In the genomic region with DNA sequence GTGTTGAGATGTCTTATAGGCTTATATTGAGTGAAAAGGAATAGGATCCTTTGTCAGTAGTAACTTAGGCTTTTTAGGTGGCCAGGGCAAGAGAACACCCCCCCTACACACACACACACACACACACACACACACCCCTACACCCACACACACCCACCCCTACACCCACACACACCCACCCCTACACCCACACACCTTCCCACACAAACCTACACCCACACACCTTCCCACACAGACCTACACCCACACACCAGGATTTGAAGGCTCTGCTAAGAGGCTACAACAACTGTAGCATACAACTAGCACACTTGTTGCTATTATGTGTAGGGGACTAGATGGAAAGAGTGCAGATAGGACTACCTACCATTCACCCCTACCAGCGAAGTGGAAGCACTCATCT, we compare ENCODE assay signal across 34 cellular contexts.
"Had no signal": no experiment of that assay in that cellular context is flagged by ENCODE, and none has a peak within 500 bp of the region (broad histone marks: within the 10 kb centered on the region; RNA-seq: fewer than 3 reads in every experiment).

No MANE protein-coding gene starts in this region.

- H3K27ac Mint-ChIP-seq: activated B cell treated with CpG ODN at 0.5 μM for 24 hours; activated CD4-positive, alpha-beta memory T cell treated with anti-CD3 and anti-CD28 coated beads, Interleukin-2, amount 10 ng/mL, durations not matched to agents 7 days and 5 days; activated CD4-positive, alpha-beta T cell treated with anti-CD3 and anti-CD28 coated beads, Interleukin-2, amount 10 ng/mL, durations not matched to agents 24 days and 14 days; activated CD8-positive, alpha-beta memory T cell treated with anti-CD3 and anti-CD28 coated beads, Interleukin-2, amount 10 ng/mL, durations not matched to agents 7 days and 5 days; activated CD8-positive, alpha-beta T cell treated with anti-CD3 and anti-CD28 coated beads, Interleukin-2, amount 10 ng/mL, durations not matched to agents 7 days and 5 days; activated naive CD4-positive, alpha-beta T cell treated with anti-CD3 and anti-CD28 coated beads, Interleukin-2, amount 10 ng/mL, durations not matched to agents 7 days and 5 days; activated naive CD4-positive, alpha-beta T cell treated with anti-CD3 and anti-CD28 coated beads, Interleukin-2, amount 50 U/mL, for 24 hours; activated naive CD8-positive, alpha-beta T cell treated with anti-CD3 and anti-CD28 coated beads, Interleukin-2, amount 10 ng/mL, durations not matched to agents 7 days and 5 days; activated naive CD8-positive, alpha-beta T cell treated with anti-CD3 and anti-CD28 coated beads, Interleukin-2, amount 50 U/mL, for 24 hours; activated T-cell treated with anti-CD3 and anti-CD28 coated beads, Interleukin-2, amount 50 U/mL, for 24 hours; activated T-helper 2 cell treated with anti-CD3 and anti-CD28 coated beads, Interferon-gamma antibody, Interleukin-2, Interleukin-4, amounts not matched to agents 10 μg/mL and 5 μg/mL and 100 μg/mL, durations not matched to agents 14 hours and 24 hours and 36 hours; brain; T-helper 1 cell treated with Interleukin-12 subunit alpha and Interleukin-12 subunit beta and Interleukin-4 antibody, amounts not matched to agents 30 μg/mL and 1 μg/mL, for 36 hours; T-helper 2 cell treated with Interferon-gamma antibody and Interleukin-4, amounts not matched to agents 5 μg/mL and 100 μg/mL, for 36 hours had no signal

- H3K27ac ChIP-seq: ascending aorta, cardiac muscle cell had no signal

- H3K36me3 ChIP-seq: cardiac muscle cell had no signal

- DNase-seq: activated B cell treated with CpG ODN at 0.5 μM for 24 hours; activated CD4-positive, alpha-beta memory T cell treated with anti-CD3 and anti-CD28 coated beads, Interleukin-2, amount 10 ng/mL, durations not matched to agents 7 days and 5 days; activated CD4-positive, alpha-beta T cell treated with anti-CD3 and anti-CD28 coated beads for 4 hours; activated CD4-positive, alpha-beta T cell treated with anti-CD3 and anti-CD28 coated beads, Interleukin-2, amount 10 ng/mL, durations not matched to agents 24 days and 14 days; activated CD4-positive, alpha-beta T cell treated with anti-CD3 and anti-CD28 coated beads, Interleukin-2, amount 50 U/mL, for 48 hours; activated CD4-positive, CD25-positive, alpha-beta regulatory T cell treated with anti-CD3 and anti-CD28 coated beads, Interleukin-2, amount 50 U/mL, for 72 hours; activated CD8-positive, alpha-beta memory T cell treated with anti-CD3 and anti-CD28 coated beads for 24 hours; activated CD8-positive, alpha-beta memory T cell treated with anti-CD3 and anti-CD28 coated beads, Interleukin-2, amount 10 ng/mL, durations not matched to agents 7 days and 5 days; activated CD8-positive, alpha-beta memory T cell treated with anti-CD3 and anti-CD28 coated beads, Interleukin-2, amount 50 U/mL, for 48 hours; activated CD8-positive, alpha-beta T cell treated with anti-CD3 and anti-CD28 coated beads, Interleukin-2, amount 10 ng/mL, durations not matched to agents 7 days and 5 days; activated effector memory CD4-positive, alpha-beta T cell treated with Interleukin-2 at 50 U/mL for 16 hours; activated gamma-delta T cell; activated naive CD4-positive, alpha-beta T cell treated with anti-CD3 and anti-CD28 coated beads, Interleukin-2, amount 10 ng/mL, durations not matched to agents 7 days and 5 days; activated naive CD4-positive, alpha-beta T cell treated with Interleukin-2 at 50 U/mL for 16 hours; activated naive CD8-positive, alpha-beta T cell treated with anti-CD3 and anti-CD28 coated beads, Interleukin-2, amount 10 ng/mL, durations not matched to agents 7 days and 5 days; activated naive CD8-positive, alpha-beta T cell treated with anti-CD3 and anti-CD28 coated beads, Interleukin-2, amount 50 U/mL, for 24 hours; activated T-cell treated with anti-CD3 and anti-CD28 coated beads, Interleukin-2, amount 50 U/mL, for 24 hours; activated T-cell treated with anti-CD3 and anti-CD28 coated beads, Interleukin-2, amount 50 U/mL, for 48 hours; amygdala; anterior cingulate cortex; caudate nucleus; cerebellar nuclear complex; T-helper 1 cell; T-helper 2 cell; T-helper 9 cell had no signal

- H3K4me1 ChIP-seq: ascending aorta had no signal

- H3K27me3 ChIP-seq: ascending aorta, cardiac muscle cell had no signal

- H3K4me3 Mint-ChIP-seq: activated B cell treated with CpG ODN at 0.5 μM for 24 hours; activated CD4-positive, alpha-beta memory T cell treated with anti-CD3 and anti-CD28 coated beads, Interleukin-2, amount 10 ng/mL, durations not matched to agents 7 days and 5 days; activated CD4-positive, alpha-beta T cell treated with anti-CD3 and anti-CD28 coated beads, Interleukin-2, amount 10 ng/mL, durations not matched to agents 24 days and 14 days; activated CD8-positive, alpha-beta memory T cell treated with anti-CD3 and anti-CD28 coated beads, Interleukin-2, amount 10 ng/mL, durations not matched to agents 7 days and 5 days; activated CD8-positive, alpha-beta T cell treated with anti-CD3 and anti-CD28 coated beads, Interleukin-2, amount 10 ng/mL, durations not matched to agents 7 days and 5 days; activated naive CD4-positive, alpha-beta T cell treated with anti-CD3 and anti-CD28 coated beads, Interleukin-2, amount 10 ng/mL, durations not matched to agents 7 days and 5 days; activated naive CD4-positive, alpha-beta T cell treated with anti-CD3 and anti-CD28 coated beads, Interleukin-2, amount 50 U/mL, for 24 hours; activated naive CD8-positive, alpha-beta T cell; activated naive CD8-positive, alpha-beta T cell treated with anti-CD3 and anti-CD28 coated beads, Interleukin-2, amount 10 ng/mL, durations not matched to agents 7 days and 5 days; activated naive CD8-positive, alpha-beta T cell treated with anti-CD3 and anti-CD28 coated beads, Interleukin-2, amount 50 U/mL, for 24 hours; activated T-cell treated with anti-CD3 and anti-CD28 coated beads, Interleukin-2, amount 50 U/mL, for 24 hours; brain; central memory CD8-positive, alpha-beta T cell; T-helper 1 cell treated with Interleukin-12 subunit alpha and Interleukin-12 subunit beta and Interleukin-4 antibody, amounts not matched to agents 30 μg/mL and 1 μg/mL, for 36 hours; T-helper 2 cell treated with Interferon-gamma antibody and Interleukin-4, amounts not matched to agents 5 μg/mL and 100 μg/mL, for 36 hours had no signal

- ATAC-seq: activated CD8-positive, alpha-beta memory T cell treated with anti-CD3 and anti-CD28 coated beads, Interleukin-2, amount 10 ng/mL, durations not matched to agents 7 days and 5 days; activated CD8-positive, alpha-beta T cell treated with anti-CD3 and anti-CD28 coated beads, Interleukin-2, amount 10 ng/mL, durations not matched to agents 7 days and 5 days; activated naive CD8-positive, alpha-beta T cell treated with anti-CD3 and anti-CD28 coated beads, Interleukin-2, amount 50 U/mL, for 24 hours had no signal

- H3K4me1 Mint-ChIP-seq: activated B cell treated with CpG ODN at 0.5 μM for 24 hours; activated CD4-positive, alpha-beta memory T cell treated with anti-CD3 and anti-CD28 coated beads, Interleukin-2, amount 10 ng/mL, durations not matched to agents 7 days and 5 days; activated CD4-positive, alpha-beta T cell treated with anti-CD3 and anti-CD28 coated beads, Interleukin-2, amount 10 ng/mL, durations not matched to agents 24 days and 14 days; activated CD8-positive, alpha-beta memory T cell treated with anti-CD3 and anti-CD28 coated beads, Interleukin-2, amount 10 ng/mL, durations not matched to agents 7 days and 5 days; activated naive CD4-positive, alpha-beta T cell treated with anti-CD3 and anti-CD28 coated beads, Interleukin-2, amount 10 ng/mL, durations not matched to agents 7 days and 5 days; activated naive CD8-positive, alpha-beta T cell treated with anti-CD3 and anti-CD28 coated beads, Interleukin-2, amount 10 ng/mL, durations not matched to agents 7 days and 5 days; activated naive CD8-positive, alpha-beta T cell treated with anti-CD3 and anti-CD28 coated beads, Interleukin-2, amount 50 U/mL, for 24 hours; central memory CD8-positive, alpha-beta T cell had no signal

- H3K4me3 ChIP-seq: ascending aorta, cardiac muscle cell had no signal

- H3K27me3 Mint-ChIP-seq: activated B cell treated with CpG ODN at 0.5 μM for 24 hours; activated CD4-positive, alpha-beta memory T cell treated with anti-CD3 and anti-CD28 coated beads, Interleukin-2, amount 10 ng/mL, durations not matched to agents 7 days and 5 days; activated CD4-positive, alpha-beta T cell treated with anti-CD3 and anti-CD28 coated beads, Interleukin-2, amount 10 ng/mL, durations not matched to agents 24 days and 14 days; activated CD8-positive, alpha-beta memory T cell treated with anti-CD3 and anti-CD28 coated beads, Interleukin-2, amount 10 ng/mL, durations not matched to agents 7 days and 5 days; activated naive CD4-positive, alpha-beta T cell treated with anti-CD3 and anti-CD28 coated beads, Interleukin-2, amount 10 ng/mL, durations not matched to agents 7 days and 5 days; activated naive CD4-positive, alpha-beta T cell treated with anti-CD3 and anti-CD28 coated beads, Interleukin-2, amount 50 U/mL, for 24 hours; activated naive CD8-positive, alpha-beta T cell; activated naive CD8-positive, alpha-beta T cell treated with anti-CD3 and anti-CD28 coated beads, Interleukin-2, amount 10 ng/mL, durations not matched to agents 7 days and 5 days; activated naive CD8-positive, alpha-beta T cell treated with anti-CD3 and anti-CD28 coated beads, Interleukin-2, amount 50 U/mL, for 24 hours; activated T-cell treated with anti-CD3 and anti-CD28 coated beads, Interleukin-2, amount 50 U/mL, for 24 hours; brain had no signal
